1 cellular context compared by ENCODE assay signal in genomic region chr16:69171325-69172095, GRCh38.
TF ChIP-seq lines count a peak whose summit lies in the region.

No MANE protein-coding gene starts in this region.

TF ChIP-seq in SK-N-SH, 30 proteins besides CTCF, POLR2A, EP300 and RAD21 (continued from another document):
- TF ChIP-seq USF1 (IDR thresholded peaks at IDR 0.05; ENCODE audit: borderline replicate concordance, low read depth) (no peak), YY1 (IDR thresholded peaks at IDR 0.05; ENCODE audit: low read depth) (no peak), EZH2phosphoT487 (IDR thresholded peaks at IDR 0.05; ENCODE audit: borderline replicate concordance, low read depth) (no peak), SMC3 (IDR thresholded peaks at IDR 0.05; ENCODE audit: low read depth, low read length) (no peak), FOXJ3 (CRISPR knock-in tag; IDR thresholded peaks at IDR 0.05) (no peak), MEF2A (IDR thresholded peaks at IDR 0.05; ENCODE audit: borderline replicate concordance, low read depth) (no peak)
- TF ChIP-seq, protein P1, sequence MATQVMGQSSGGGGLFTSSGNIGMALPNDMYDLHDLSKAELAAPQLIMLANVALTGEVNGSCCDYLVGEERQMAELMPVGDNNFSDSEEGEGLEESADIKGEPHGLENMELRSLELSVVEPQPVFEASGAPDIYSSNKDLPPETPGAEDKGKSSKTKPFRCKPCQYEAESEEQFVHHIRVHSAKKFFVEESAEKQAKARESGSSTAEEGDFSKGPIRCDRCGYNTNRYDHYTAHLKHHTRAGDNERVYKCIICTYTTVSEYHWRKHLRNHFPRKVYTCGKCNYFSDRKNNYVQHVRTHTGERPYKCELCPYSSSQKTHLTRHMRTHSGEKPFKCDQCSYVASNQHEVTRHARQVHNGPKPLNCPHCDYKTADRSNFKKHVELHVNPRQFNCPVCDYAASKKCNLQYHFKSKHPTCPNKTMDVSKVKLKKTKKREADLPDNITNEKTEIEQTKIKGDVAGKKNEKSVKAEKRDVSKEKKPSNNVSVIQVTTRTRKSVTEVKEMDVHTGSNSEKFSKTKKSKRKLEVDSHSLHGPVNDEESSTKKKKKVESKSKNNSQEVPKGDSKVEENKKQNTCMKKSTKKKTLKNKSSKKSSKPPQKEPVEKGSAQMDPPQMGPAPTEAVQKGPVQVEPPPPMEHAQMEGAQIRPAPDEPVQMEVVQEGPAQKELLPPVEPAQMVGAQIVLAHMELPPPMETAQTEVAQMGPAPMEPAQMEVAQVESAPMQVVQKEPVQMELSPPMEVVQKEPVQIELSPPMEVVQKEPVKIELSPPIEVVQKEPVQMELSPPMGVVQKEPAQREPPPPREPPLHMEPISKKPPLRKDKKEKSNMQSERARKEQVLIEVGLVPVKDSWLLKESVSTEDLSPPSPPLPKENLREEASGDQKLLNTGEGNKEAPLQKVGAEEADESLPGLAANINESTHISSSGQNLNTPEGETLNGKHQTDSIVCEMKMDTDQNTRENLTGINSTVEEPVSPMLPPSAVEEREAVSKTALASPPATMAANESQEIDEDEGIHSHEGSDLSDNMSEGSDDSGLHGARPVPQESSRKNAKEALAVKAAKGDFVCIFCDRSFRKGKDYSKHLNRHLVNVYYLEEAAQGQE (IDR thresholded peaks at IDR 0.05; ENCODE audit: low read depth, low read length) = no peak
TF ChIP-seq in SK-N-SH: peak in this region for 0.
